Comparison of ENCODE assay signal across 1 cellular context in genomic region chr3:43366466-43366865, GRCh38.
TF ChIP-seq lines count a peak whose summit lies in the region.

No MANE protein-coding gene starts in this region.

TF ChIP-seq in endothelial cell of umbilical vein, 7 proteins besides CTCF, POLR2A, EP300 and RAD21 (continued from another document):
- TF ChIP-seq MAX (IDR thresholded peaks at IDR 0.05; ENCODE audit: insufficient read depth, insufficient read length) (no peak), FOS (IDR thresholded peaks at IDR 0.05; ENCODE audit: borderline replicate concordance, insufficient read depth, low read length) (no peak)
TF ChIP-seq in endothelial cell of umbilical vein: peak in this region for 0.
